Comparison of ENCODE assay signal across 1 cellular context in genomic region chr1:22451702-22452400, GRCh38.
TF ChIP-seq lines count a peak whose summit lies in the region.

Gene ZBTB40 (plus strand): TSS chr1:22451851. CDS start chr1:22489949, 38,098 bp downstream.

TF ChIP-seq in K562, 482 proteins besides CTCF, POLR2A, EP300 and RAD21 (continued from another document and continues in another):
- peak; percentile 100 for TF ChIP-seq ZBTB40 (IDR thresholded peaks at IDR 0.05)
- peak; percentile 100 for TF ChIP-seq ZBTB40 (CRISPR knock-in tag; IDR thresholded peaks at IDR 0.05)
- peak; percentile 27 for TF ChIP-seq U2AF1 (optimal IDR thresholded peaks at IDR 0.05; ENCODE audit: low read depth, low read length)
- TF ChIP-seq, protein P1, sequence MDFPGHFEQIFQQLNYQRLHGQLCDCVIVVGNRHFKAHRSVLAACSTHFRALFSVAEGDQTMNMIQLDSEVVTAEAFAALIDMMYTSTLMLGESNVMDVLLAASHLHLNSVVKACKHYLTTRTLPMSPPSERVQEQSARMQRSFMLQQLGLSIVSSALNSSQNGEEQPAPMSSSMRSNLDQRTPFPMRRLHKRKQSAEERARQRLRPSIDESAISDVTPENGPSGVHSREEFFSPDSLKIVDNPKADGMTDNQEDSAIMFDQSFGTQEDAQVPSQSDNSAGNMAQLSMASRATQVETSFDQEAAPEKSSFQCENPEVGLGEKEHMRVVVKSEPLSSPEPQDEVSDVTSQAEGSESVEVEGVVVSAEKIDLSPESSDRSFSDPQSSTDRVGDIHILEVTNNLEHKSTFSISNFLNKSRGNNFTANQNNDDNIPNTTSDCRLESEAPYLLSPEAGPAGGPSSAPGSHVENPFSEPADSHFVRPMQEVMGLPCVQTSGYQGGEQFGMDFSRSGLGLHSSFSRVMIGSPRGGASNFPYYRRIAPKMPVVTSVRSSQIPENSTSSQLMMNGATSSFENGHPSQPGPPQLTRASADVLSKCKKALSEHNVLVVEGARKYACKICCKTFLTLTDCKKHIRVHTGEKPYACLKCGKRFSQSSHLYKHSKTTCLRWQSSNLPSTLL (IDR thresholded peaks at IDR 0.05) = no peak
- no peak for TF ChIP-seq ZNF780A (CRISPR knock-in tag; IDR thresholded peaks at IDR 0.05)
- TF ChIP-seq MCM5 (IDR thresholded peaks at IDR 0.05; ENCODE audit: low read depth) = no peak
- TF ChIP-seq, protein P2, sequence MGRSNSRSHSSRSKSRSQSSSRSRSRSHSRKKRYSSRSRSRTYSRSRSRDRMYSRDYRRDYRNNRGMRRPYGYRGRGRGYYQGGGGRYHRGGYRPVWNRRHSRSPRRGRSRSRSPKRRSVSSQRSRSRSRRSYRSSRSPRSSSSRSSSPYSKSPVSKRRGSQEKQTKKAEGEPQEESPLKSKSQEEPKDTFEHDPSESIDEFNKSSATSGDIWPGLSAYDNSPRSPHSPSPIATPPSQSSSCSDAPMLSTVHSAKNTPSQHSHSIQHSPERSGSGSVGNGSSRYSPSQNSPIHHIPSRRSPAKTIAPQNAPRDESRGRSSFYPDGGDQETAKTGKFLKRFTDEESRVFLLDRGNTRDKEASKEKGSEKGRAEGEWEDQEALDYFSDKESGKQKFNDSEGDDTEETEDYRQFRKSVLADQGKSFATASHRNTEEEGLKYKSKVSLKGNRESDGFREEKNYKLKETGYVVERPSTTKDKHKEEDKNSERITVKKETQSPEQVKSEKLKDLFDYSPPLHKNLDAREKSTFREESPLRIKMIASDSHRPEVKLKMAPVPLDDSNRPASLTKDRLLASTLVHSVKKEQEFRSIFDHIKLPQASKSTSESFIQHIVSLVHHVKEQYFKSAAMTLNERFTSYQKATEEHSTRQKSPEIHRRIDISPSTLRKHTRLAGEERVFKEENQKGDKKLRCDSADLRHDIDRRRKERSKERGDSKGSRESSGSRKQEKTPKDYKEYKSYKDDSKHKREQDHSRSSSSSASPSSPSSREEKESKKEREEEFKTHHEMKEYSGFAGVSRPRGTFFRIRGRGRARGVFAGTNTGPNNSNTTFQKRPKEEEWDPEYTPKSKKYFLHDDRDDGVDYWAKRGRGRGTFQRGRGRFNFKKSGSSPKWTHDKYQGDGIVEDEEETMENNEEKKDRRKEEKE (IDR thresholded peaks at IDR 0.05; ENCODE audit: borderline replicate concordance in 1 of 2, control insufficient read depth in 1 of 2, low read depth in 2 of 2, low read length in 1 of 2) = peak in 1 of 2 experiments; percentile 59; a peak in 1 of 4 replicates
- TF ChIP-seq NRF1 (conservative IDR thresholded peaks at IDR 0.05 in 1 of 2, IDR thresholded peaks at IDR 0.05 in 1 of 2) = peak; percentile 77 to 82
- TF ChIP-seq STAT5B (CRISPR knock-in tag; IDR thresholded peaks at IDR 0.05) = no peak
- TF ChIP-seq LEF1 (IDR thresholded peaks at IDR 0.05) = peak; percentile 75
- TF ChIP-seq ETS2 (tag; IDR thresholded peaks at IDR 0.05; ENCODE audit: borderline replicate concordance, poor library complexity, severe bottlenecking) = peak; percentile 54
- no peak for TF ChIP-seq HLTF (IDR thresholded peaks at IDR 0.05)
- TF ChIP-seq, protein P3, sequence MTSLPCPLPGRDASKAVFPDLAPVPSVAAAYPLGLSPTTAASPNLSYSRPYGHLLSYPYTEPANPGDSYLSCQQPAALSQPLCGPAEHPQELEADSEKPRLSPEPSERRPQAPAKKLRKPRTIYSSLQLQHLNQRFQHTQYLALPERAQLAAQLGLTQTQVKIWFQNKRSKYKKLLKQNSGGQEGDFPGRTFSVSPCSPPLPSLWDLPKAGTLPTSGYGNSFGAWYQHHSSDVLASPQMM (CRISPR knock-in tag; IDR thresholded peaks at IDR 0.05) = no peak
- TF ChIP-seq PTBP1 (IDR thresholded peaks at IDR 0.05; ENCODE audit: low read depth, low read length) = 0 out of 2 replicates have a peak, but pooled peaks have one; percentile 47
- TF ChIP-seq, protein P4, sequence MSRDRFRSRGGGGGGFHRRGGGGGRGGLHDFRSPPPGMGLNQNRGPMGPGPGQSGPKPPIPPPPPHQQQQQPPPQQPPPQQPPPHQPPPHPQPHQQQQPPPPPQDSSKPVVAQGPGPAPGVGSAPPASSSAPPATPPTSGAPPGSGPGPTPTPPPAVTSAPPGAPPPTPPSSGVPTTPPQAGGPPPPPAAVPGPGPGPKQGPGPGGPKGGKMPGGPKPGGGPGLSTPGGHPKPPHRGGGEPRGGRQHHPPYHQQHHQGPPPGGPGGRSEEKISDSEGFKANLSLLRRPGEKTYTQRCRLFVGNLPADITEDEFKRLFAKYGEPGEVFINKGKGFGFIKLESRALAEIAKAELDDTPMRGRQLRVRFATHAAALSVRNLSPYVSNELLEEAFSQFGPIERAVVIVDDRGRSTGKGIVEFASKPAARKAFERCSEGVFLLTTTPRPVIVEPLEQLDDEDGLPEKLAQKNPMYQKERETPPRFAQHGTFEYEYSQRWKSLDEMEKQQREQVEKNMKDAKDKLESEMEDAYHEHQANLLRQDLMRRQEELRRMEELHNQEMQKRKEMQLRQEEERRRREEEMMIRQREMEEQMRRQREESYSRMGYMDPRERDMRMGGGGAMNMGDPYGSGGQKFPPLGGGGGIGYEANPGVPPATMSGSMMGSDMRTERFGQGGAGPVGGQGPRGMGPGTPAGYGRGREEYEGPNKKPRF (IDR thresholded peaks at IDR 0.05; ENCODE audit: low read depth, low read length) = no peak
- TF ChIP-seq ZFP91 (CRISPR knock-in tag; IDR thresholded peaks at IDR 0.05) = no peak
- TF ChIP-seq NCOA2 (IDR thresholded peaks at IDR 0.05; ENCODE audit: partially characterized antibody in 2 of 2) = no peak
- TF ChIP-seq, protein P5, sequence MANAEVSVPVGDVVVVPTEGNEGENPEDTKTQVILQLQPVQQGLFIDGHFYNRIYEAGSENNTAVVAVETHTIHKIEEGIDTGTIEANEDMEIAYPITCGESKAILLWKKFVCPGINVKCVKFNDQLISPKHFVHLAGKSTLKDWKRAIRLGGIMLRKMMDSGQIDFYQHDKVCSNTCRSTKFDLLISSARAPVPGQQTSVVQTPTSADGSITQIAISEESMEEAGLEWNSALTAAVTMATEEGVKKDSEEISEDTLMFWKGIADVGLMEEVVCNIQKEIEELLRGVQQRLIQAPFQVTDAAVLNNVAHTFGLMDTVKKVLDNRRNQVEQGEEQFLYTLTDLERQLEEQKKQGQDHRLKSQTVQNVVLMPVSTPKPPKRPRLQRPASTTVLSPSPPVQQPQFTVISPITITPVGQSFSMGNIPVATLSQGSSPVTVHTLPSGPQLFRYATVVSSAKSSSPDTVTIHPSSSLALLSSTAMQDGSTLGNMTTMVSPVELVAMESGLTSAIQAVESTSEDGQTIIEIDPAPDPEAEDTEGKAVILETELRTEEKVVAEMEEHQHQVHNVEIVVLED (CRISPR knock-in tag; IDR thresholded peaks at IDR 0.05) = peak; percentile 91
- peak; percentile 69; the same call in 1 of the 2 replicates for TF ChIP-seq ETV5 (CRISPR knock-in tag; IDR thresholded peaks at IDR 0.05; ENCODE audit: low read depth)
- TF ChIP-seq KDM1A (IDR thresholded peaks at IDR 0.05) = peak in 1 of 2 experiments; percentile 10; a peak in 1 of 4 replicates
- peak; percentile 77 for TF ChIP-seq MTA1 (IDR thresholded peaks at IDR 0.05; ENCODE audit: borderline replicate concordance)
- TF ChIP-seq ZNF695 (CRISPR knock-in tag; IDR thresholded peaks at IDR 0.05) = 0 out of 2 replicates have a peak, but pooled peaks have one; percentile 55
- peak; percentile 36 to 89; a peak in 3 of 4 replicates for TF ChIP-seq TEAD1 (CRISPR knock-in tag; IDR thresholded peaks at IDR 0.05)
- no peak for TF ChIP-seq PHB2 (IDR thresholded peaks at IDR 0.05; ENCODE audit: low read depth)
- no peak for TF ChIP-seq ZNF184 (CRISPR knock-in tag; IDR thresholded peaks at IDR 0.05)
- TF ChIP-seq, protein P6, sequence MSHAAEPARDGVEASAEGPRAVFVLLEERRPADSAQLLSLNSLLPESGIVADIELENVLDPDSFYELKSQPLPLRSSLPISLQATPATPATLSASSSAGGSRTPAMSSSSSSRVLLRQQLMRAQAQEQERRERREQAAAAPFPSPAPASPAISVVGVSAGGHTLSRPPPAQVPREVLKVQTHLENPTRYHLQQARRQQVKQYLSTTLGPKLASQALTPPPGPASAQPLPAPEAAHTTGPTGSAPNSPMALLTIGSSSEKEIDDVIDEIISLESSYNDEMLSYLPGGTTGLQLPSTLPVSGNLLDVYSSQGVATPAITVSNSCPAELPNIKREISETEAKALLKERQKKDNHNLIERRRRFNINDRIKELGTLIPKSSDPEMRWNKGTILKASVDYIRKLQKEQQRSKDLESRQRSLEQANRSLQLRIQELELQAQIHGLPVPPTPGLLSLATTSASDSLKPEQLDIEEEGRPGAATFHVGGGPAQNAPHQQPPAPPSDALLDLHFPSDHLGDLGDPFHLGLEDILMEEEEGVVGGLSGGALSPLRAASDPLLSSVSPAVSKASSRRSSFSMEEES (CRISPR knock-in tag; IDR thresholded peaks at IDR 0.05) = peak; percentile 98
- no peak for TF ChIP-seq ZNF830 (CRISPR knock-in tag; IDR thresholded peaks at IDR 0.05)
- TF ChIP-seq CBX5 (IDR thresholded peaks at IDR 0.05; ENCODE audit: borderline replicate concordance, low read depth) = peak; percentile 79; the same call in 1 of the 2 replicates
- TF ChIP-seq ILF3 (IDR thresholded peaks at IDR 0.05; ENCODE audit: borderline replicate concordance) = no peak
- no peak for TF ChIP-seq NCOA4 (IDR thresholded peaks at IDR 0.05; ENCODE audit: partially characterized antibody)
- peak; percentile 11; the same call in 1 of the 2 replicates for TF ChIP-seq KLF6 (CRISPR knock-in tag; IDR thresholded peaks at IDR 0.05; ENCODE audit: borderline replicate concordance)
- no peak for TF ChIP-seq ZNF146 (CRISPR knock-in tag; IDR thresholded peaks at IDR 0.05; ENCODE audit: unreplicated experiment)
- TF ChIP-seq, protein P7, sequence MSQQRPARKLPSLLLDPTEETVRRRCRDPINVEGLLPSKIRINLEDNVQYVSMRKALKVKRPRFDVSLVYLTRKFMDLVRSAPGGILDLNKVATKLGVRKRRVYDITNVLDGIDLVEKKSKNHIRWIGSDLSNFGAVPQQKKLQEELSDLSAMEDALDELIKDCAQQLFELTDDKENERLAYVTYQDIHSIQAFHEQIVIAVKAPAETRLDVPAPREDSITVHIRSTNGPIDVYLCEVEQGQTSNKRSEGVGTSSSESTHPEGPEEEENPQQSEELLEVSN (IDR thresholded peaks at IDR 0.05; ENCODE audit: borderline replicate concordance in 1 of 2, extremely low read depth in 1 of 2, insufficient read depth in 1 of 2, insufficient read length in 1 of 2, low read depth in 1 of 2, low read length in 1 of 2, poor library complexity in 1 of 2, severe bottlenecking in 1 of 2) = peak in 1 of 2 experiments; percentile 47
